In the genomic region with DNA sequence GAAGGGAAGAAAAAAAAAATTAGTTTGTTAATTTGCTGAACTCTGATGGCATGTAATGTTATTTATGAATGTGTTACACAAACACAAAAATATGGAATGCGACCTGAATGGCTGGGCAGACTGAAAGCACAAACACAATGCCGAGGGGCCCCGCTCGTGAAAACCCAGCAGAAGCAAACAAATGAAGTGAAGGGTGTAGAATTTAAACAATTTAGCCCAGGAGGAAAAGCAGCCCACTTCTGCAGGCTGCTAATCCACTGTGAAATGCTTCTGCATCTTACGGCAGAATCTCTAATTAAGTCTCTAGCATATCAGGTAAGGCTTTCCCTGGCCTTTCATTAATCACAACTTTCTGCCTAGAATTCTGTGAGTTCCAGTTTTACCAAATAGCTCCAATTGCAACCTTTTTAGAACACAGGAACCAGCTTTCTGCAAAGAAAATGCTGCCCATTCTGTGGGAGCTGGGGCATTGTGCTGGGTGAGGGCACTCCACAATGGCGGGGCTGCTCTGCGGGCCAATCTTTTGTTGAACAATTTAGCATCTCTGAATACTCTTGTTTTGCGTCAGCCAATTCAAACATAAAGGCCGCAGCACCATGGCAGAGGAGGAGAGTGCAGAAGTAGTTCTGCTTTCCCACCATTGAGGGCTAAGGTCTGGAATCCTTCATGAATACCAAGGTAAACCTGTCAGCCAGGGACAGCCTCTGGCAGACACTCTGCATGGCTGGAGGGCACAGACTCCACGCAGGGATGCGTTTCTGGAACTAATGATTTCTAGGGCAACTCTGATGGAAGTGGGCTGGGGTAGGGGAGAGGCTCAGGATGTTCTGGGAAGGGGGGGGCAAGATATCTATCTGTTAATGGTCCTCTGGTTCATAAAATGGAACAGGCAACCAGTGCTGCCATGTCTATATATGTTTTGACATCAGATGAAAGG, we compare ENCODE assay signal across 1 cellular context.
TF ChIP-seq lines count a peak whose summit lies in the region.

No MANE protein-coding gene starts in this region.

TF ChIP-seq in GM23338, 12 proteins besides CTCF, POLR2A, EP300 and RAD21:
- TF ChIP-seq ZNF114 (CRISPR knock-in tag; IDR thresholded peaks at IDR 0.05), result no peak
- TF ChIP-seq, protein P1, sequence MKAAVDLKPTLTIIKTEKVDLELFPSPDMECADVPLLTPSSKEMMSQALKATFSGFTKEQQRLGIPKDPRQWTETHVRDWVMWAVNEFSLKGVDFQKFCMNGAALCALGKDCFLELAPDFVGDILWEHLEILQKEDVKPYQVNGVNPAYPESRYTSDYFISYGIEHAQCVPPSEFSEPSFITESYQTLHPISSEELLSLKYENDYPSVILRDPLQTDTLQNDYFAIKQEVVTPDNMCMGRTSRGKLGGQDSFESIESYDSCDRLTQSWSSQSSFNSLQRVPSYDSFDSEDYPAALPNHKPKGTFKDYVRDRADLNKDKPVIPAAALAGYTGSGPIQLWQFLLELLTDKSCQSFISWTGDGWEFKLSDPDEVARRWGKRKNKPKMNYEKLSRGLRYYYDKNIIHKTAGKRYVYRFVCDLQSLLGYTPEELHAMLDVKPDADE (IDR thresholded peaks at IDR 0.05), result no peak
- TF ChIP-seq EZH2phosphoT487 (IDR thresholded peaks at IDR 0.05; ENCODE audit: unreplicated experiment), result no peak
- no peak for TF ChIP-seq EZH2 (IDR thresholded peaks at IDR 0.05; ENCODE audit: low read depth, unreplicated experiment)
- TF ChIP-seq, protein P2, sequence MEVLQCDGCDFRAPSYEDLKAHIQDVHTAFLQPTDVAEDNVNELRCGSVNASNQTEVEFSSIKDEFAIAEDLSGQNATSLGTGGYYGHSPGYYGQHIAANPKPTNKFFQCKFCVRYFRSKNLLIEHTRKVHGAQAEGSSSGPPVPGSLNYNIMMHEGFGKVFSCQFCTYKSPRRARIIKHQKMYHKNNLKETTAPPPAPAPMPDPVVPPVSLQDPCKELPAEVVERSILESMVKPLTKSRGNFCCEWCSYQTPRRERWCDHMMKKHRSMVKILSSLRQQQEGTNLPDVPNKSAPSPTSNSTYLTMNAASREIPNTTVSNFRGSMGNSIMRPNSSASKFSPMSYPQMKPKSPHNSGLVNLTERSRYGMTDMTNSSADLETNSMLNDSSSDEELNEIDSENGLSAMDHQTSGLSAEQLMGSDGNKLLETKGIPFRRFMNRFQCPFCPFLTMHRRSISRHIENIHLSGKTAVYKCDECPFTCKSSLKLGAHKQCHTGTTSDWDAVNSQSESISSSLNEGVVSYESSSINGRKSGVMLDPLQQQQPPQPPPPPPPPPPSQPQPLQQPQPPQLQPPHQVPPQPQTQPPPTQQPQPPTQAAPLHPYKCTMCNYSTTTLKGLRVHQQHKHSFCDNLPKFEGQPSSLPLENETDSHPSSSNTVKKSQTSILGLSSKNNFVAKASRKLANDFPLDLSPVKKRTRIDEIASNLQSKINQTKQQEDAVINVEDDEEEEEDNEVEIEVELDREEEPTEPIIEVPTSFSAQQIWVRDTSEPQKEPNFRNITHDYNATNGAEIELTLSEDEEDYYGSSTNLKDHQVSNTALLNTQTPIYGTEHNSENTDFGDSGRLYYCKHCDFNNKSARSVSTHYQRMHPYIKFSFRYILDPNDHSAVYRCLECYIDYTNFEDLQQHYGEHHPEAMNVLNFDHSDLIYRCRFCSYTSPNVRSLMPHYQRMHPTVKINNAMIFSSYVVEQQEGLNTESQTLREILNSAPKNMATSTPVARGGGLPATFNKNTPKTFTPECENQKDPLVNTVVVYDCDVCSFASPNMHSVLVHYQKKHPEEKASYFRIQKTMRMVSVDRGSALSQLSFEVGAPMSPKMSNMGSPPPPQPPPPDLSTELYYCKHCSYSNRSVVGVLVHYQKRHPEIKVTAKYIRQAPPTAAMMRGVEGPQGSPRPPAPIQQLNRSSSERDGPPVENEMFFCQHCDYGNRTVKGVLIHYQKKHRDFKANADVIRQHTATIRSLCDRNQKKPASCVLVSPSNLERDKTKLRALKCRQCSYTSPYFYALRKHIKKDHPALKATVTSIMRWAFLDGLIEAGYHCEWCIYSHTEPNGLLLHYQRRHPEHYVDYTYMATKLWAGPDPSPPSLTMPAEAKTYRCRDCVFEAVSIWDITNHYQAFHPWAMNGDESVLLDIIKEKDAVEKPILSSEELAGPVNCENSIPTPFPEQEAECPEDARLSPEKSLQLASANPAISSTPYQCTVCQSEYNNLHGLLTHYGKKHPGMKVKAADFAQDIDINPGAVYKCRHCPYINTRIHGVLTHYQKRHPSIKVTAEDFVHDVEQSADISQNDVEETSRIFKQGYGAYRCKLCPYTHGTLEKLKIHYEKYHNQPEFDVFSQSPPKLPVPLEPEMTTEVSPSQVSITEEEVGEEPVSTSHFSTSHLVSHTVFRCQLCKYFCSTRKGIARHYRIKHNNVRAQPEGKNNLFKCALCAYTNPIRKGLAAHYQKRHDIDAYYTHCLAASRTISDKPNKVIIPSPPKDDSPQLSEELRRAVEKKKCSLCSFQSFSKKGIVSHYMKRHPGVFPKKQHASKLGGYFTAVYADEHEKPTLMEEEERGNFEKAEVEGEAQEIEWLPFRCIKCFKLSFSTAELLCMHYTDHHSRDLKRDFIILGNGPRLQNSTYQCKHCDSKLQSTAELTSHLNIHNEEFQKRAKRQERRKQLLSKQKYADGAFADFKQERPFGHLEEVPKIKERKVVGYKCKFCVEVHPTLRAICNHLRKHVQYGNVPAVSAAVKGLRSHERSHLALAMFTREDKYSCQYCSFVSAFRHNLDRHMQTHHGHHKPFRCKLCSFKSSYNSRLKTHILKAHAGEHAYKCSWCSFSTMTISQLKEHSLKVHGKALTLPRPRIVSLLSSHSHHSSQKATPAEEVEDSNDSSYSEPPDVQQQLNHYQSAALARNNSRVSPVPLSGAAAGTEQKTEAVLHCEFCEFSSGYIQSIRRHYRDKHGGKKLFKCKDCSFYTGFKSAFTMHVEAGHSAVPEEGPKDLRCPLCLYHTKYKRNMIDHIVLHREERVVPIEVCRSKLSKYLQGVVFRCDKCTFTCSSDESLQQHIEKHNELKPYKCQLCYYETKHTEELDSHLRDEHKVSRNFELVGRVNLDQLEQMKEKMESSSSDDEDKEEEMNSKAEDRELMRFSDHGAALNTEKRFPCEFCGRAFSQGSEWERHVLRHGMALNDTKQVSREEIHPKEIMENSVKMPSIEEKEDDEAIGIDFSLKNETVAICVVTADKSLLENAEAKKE (CRISPR knock-in tag; IDR thresholded peaks at IDR 0.05), result no peak
- no peak for TF ChIP-seq CREB1 (CRISPR knock-in tag; IDR thresholded peaks at IDR 0.05; ENCODE audit: low read depth)
- no peak for TF ChIP-seq JUNB (IDR thresholded peaks at IDR 0.05; ENCODE audit: unreplicated experiment)
- TF ChIP-seq, protein P3, sequence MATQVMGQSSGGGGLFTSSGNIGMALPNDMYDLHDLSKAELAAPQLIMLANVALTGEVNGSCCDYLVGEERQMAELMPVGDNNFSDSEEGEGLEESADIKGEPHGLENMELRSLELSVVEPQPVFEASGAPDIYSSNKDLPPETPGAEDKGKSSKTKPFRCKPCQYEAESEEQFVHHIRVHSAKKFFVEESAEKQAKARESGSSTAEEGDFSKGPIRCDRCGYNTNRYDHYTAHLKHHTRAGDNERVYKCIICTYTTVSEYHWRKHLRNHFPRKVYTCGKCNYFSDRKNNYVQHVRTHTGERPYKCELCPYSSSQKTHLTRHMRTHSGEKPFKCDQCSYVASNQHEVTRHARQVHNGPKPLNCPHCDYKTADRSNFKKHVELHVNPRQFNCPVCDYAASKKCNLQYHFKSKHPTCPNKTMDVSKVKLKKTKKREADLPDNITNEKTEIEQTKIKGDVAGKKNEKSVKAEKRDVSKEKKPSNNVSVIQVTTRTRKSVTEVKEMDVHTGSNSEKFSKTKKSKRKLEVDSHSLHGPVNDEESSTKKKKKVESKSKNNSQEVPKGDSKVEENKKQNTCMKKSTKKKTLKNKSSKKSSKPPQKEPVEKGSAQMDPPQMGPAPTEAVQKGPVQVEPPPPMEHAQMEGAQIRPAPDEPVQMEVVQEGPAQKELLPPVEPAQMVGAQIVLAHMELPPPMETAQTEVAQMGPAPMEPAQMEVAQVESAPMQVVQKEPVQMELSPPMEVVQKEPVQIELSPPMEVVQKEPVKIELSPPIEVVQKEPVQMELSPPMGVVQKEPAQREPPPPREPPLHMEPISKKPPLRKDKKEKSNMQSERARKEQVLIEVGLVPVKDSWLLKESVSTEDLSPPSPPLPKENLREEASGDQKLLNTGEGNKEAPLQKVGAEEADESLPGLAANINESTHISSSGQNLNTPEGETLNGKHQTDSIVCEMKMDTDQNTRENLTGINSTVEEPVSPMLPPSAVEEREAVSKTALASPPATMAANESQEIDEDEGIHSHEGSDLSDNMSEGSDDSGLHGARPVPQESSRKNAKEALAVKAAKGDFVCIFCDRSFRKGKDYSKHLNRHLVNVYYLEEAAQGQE (IDR thresholded peaks at IDR 0.05; ENCODE audit: unreplicated experiment), result no peak
- TF ChIP-seq NANOG (IDR thresholded peaks at IDR 0.05; ENCODE audit: borderline replicate concordance), result no peak
